Comparison of ENCODE assay signal across 8 cellular contexts in genomic region chr17:3801043-3801746, GRCh38. TPM values are rescaled to one million over a fixed set of nuclear protein-coding genes. Genes with fewer than 3 reads are reported as not detected.
DNase-seq lines count a peak whose midpoint lies in the region; ATAC-seq and TF ChIP-seq lines count a peak whose summit lies in the region.

Gene ITGAE (minus strand): TSS chr17:3801188. CDS start chr17:3801144, 44 bp downstream.

- H3K27me3 Mint-ChIP-seq in activated CD4-positive, alpha-beta T cell treated with anti-CD3 and anti-CD28 coated beads for 36 hours: no peaks in the 10 kb centered on the region
- H3K27me3 Mint-ChIP-seq in central memory CD8-positive, alpha-beta T cell: no peaks in the 10 kb centered on the region
- peaks cover 13% of the 10 kb centered on the region for H3K27me3 Mint-ChIP-seq in stimulated activated naive CD8-positive, alpha-beta T cell treated with anti-CD3 and anti-CD28 coated beads, Interleukin-15, amount 100 ng/mL, for 72 hours

- no peaks in the 10 kb centered on the region for H3K36me3 Mint-ChIP-seq in activated CD4-positive, alpha-beta T cell treated with anti-CD3 and anti-CD28 coated beads for 36 hours (ENCODE audit: low read depth)
- H3K36me3 Mint-ChIP-seq in central memory CD8-positive, alpha-beta T cell (ENCODE audit: insufficient read depth): peaks cover 13% of the 10 kb centered on the region

- no peaks in the 10 kb centered on the region for H3K9me3 ChIP-seq in right lobe of liver
- H3K9me3 ChIP-seq in tibial nerve: no peaks in the 10 kb centered on the region

- no peak within 1 kb of the TSS for H3K4me3 Mint-ChIP-seq in activated CD4-positive, alpha-beta T cell treated with anti-CD3 and anti-CD28 coated beads for 36 hours
- peak within 1 kb of the TSS; percentile 56 for H3K4me3 Mint-ChIP-seq in central memory CD8-positive, alpha-beta T cell
- H3K4me3 Mint-ChIP-seq in stimulated activated naive CD8-positive, alpha-beta T cell treated with anti-CD3 and anti-CD28 coated beads, Interleukin-15, amount 100 ng/mL, for 72 hours: peak within 1 kb of the TSS in 1 of 2 donors; percentile 39

- no peak within 1 kb of the TSS for H3K27ac Mint-ChIP-seq in activated CD4-positive, alpha-beta T cell treated with anti-CD3 and anti-CD28 coated beads for 36 hours
- H3K27ac Mint-ChIP-seq in central memory CD8-positive, alpha-beta T cell (ENCODE audit: low read depth): peak within 1 kb of the TSS; percentile 76
- peak within 1 kb of the TSS in 1 of 2 donors; percentile 17 for H3K27ac Mint-ChIP-seq in stimulated activated naive CD8-positive, alpha-beta T cell treated with anti-CD3 and anti-CD28 coated beads, Interleukin-15, amount 100 ng/mL, for 72 hours

- no peak for TF ChIP-seq POLR2A in right lobe of liver (IDR thresholded peaks at IDR 0.05)
- TF ChIP-seq POLR2A in tibial nerve (IDR thresholded peaks at IDR 0.05): no peak

- WGBS in right lobe of liver (ENCODE audit: insufficient coverage, low coverage, low lambda C conversion rate, missing lambda C conversion rate): 100% methylated on average over 1 of the region's 19 CpGs
- 72 to 75% methylated on average over 19 of the region's 19 CpGs for WGBS in tibial nerve, 2 donors

- H3K9me3 Mint-ChIP-seq in activated CD4-positive, alpha-beta T cell treated with anti-CD3 and anti-CD28 coated beads for 36 hours (ENCODE audit: low read depth): no peaks in the 10 kb centered on the region
- no peaks in the 10 kb centered on the region for H3K9me3 Mint-ChIP-seq in central memory CD8-positive, alpha-beta T cell
- H3K9me3 Mint-ChIP-seq in stimulated activated naive CD8-positive, alpha-beta T cell treated with anti-CD3 and anti-CD28 coated beads, Interleukin-15, amount 100 ng/mL, for 72 hours: no peaks in the 10 kb centered on the region

- no peak for ATAC-seq in activated CD4-positive, alpha-beta T cell treated with anti-CD3 and anti-CD28 coated beads for 36 hours
- no peak for ATAC-seq in central memory CD8-positive, alpha-beta T cell (replicated peaks; ENCODE audit: extremely low read depth, poor library complexity, severe bottlenecking)
- ATAC-seq in right lobe of liver (no peak), HG02852 (IDR thresholded peaks at IDR 0.05; ENCODE audit: unreplicated experiment) (no peak)
- ATAC-seq in stimulated activated naive CD8-positive, alpha-beta T cell treated with anti-CD3 and anti-CD28 coated beads, Interleukin-15, amount 100 ng/mL, for 72 hours: no peak

- H3K4me1 Mint-ChIP-seq in activated CD4-positive, alpha-beta T cell treated with anti-CD3 and anti-CD28 coated beads for 36 hours: peaks cover 21% of the 10 kb centered on the region
- peaks cover 39% of the 10 kb centered on the region for H3K4me1 Mint-ChIP-seq in central memory CD8-positive, alpha-beta T cell
- peaks cover 84% of the 10 kb centered on the region for H3K4me1 Mint-ChIP-seq in stimulated activated naive CD8-positive, alpha-beta T cell treated with anti-CD3 and anti-CD28 coated beads, Interleukin-15, amount 100 ng/mL, for 72 hours

- TF ChIP-seq CTCF in right lobe of liver (IDR thresholded peaks at IDR 0.05): no peak
- no peak for TF ChIP-seq CTCF in tibial nerve (IDR thresholded peaks at IDR 0.05)

- TF ChIP-seq EP300 in tibial nerve (IDR thresholded peaks at IDR 0.05): no peak

- H3K27ac ChIP-seq in right lobe of liver (peak within 1 kb of the TSS; percentile 92 to 94 (median 93)), tibial nerve (no peak within 1 kb of the TSS)

- H3K27me3 ChIP-seq in right lobe of liver (no peaks in the 10 kb centered on the region), tibial nerve (no peaks in the 10 kb centered on the region)

- CTCF ChIA-PET in activated CD4-positive, alpha-beta T cell treated with anti-CD3 and anti-CD28 coated beads for 36 hours (lab: Charles Lee): no interaction called here

- intact Hi-C loops in activated CD4-positive, alpha-beta T cell treated with anti-CD3 and anti-CD28 coated beads for 36 hours (cut with DNase I, micrococcal nuclease): no loop called here
- intact Hi-C loops in right lobe of liver (cut with DNase I): no loop called here

- no peak for DNase-seq in activated CD4-positive, alpha-beta T cell treated with anti-CD3 and anti-CD28 coated beads for 36 hours
- DNase-seq in activated CD4-positive, alpha-beta T cell treated with anti-CD3 and anti-CD28 coated beads, Interleukin-2, amount 50 U/mL, for 4 hours: no peak
- no peak for DNase-seq in central memory CD8-positive, alpha-beta T cell (ENCODE audit: low spot score in 2 of 2)
- DNase-seq in right lobe of liver (no peak), tibial nerve (ENCODE audit: low spot score in 2 of 2) (no peak), HuH-7 (ENCODE audit: low spot score) (no peak)
- DNase-seq in stimulated activated naive CD8-positive, alpha-beta T cell treated with anti-CD3 and anti-CD28 coated beads, Interleukin-15, amount 100 ng/mL, for 72 hours: no peak

- H3K36me3 ChIP-seq in right lobe of liver (no peaks in the 10 kb centered on the region), tibial nerve (peaks cover 0 to 17% (median 0%) of the 10 kb centered on the region in 3 donors)

- POLR2A ChIA-PET in activated CD4-positive, alpha-beta T cell treated with anti-CD3 and anti-CD28 coated beads for 36 hours (lab: Charles Lee): no interaction called here

- H3K4me3 ChIP-seq in right lobe of liver: no peak within 1 kb of the TSS
- no peak within 1 kb of the TSS for H3K4me3 ChIP-seq in tibial nerve

- H3K4me1 ChIP-seq in right lobe of liver (peaks cover 0 to 55% (median 26%) of the 10 kb centered on the region in 4 donors), tibial nerve (no peaks in the 10 kb centered on the region)

RNA-seq across cellular contexts. Expression of gene ITGAE, which starts in this region (rescaled TPM):
- total RNA-seq in activated CD4-positive, alpha-beta T cell treated with anti-CD3 and anti-CD28 coated beads for 36 hours: 10 to 100 TPM; 20.9 to 41.1 TPM
- 1 to 10 TPM; 5.4 to 7.7 (median 5.8) TPM for total RNA-seq in right lobe of liver
- total RNA-seq in tibial nerve: 10 to 100 TPM; 11.1 to 17.5 (median 13.4) TPM

Comparison
In these comparisons a context has a peak if more than half of its experiments do, and no peak if none do; other contexts are left out.
1. H3K27ac ChIP-seq: peak in right lobe of liver (3 of 3); none in tibial nerve (0 of 4).